In genomic region chr10:103636492-103636891, GRCh38 we compare ENCODE assay signal across 13 cellular contexts.
DNase-seq lines count a peak whose midpoint lies in the region; TF ChIP-seq lines count a peak whose summit lies in the region.
"Had no signal": no experiment of that assay in that cellular context is flagged by ENCODE, and none has a peak within 500 bp of the region (broad histone marks: within the 10 kb centered on the region; RNA-seq: fewer than 3 reads in every experiment).

No MANE protein-coding gene starts in this region.

- no peak overlapping the region for H2AFZ ChIP-seq in fibroblast of lung (ENCODE audit: low read length)

- intact Hi-C loops in prostate gland (cut with DNase I) = no loop called here
- intact Hi-C loops in Calu3 (cut with micrococcal nuclease; ENCODE audit: unreplicated experiment) = no loop called here

- TF ChIP-seq CTCF in RWPE1 (conservative IDR thresholded peaks at IDR 0.05; ENCODE audit: low read depth) (no peak), fibroblast of lung (conservative IDR thresholded peaks at IDR 0.05 in 1 of 2, IDR thresholded peaks at IDR 0.05 in 1 of 2; ENCODE audit: low read depth in 1 of 2, low read length in 2 of 2) (no peak), prostate gland (IDR thresholded peaks at IDR 0.05) (no peak), Calu3 (IDR thresholded peaks at IDR 0.05; ENCODE audit: unreplicated experiment) (no peak)

- peak; percentile 19 for DNase-seq in EH (ENCODE audit: low read depth)
- no peak for DNase-seq in RWPE1 (ENCODE audit: low spot score)
- no peak for DNase-seq in fibroblast of lung (ENCODE audit: low read depth in 2 of 2)
- no peak for DNase-seq in prostate gland (ENCODE audit: low spot score)
- DNase-seq in central memory CD4-positive, alpha-beta T cell = no peak
- DNase-seq in ecto neural progenitor cell (ENCODE audit: low spot score) = no peak
- DNase-seq in Calu3 = no peak
- no peak for DNase-seq in stimulated activated CD4-positive, alpha-beta T cell treated with anti-CD3 and anti-CD28 coated beads, Interleukin-15, amount 100 ng/mL, for 24 hours
- DNase-seq: activated CD4-positive, alpha-beta memory T cell treated with anti-CD3 and anti-CD28 coated beads for 36 hours; COR-L47; NCI-H1092 treated with DMSO at 0.1 percent for 48 hours; psoas muscle; stimulated activated CD4-positive, alpha-beta T cell treated with anti-CD3 and anti-CD28 coated beads, Interleukin-4, amount 100 ng/mL, for 1 hour had no signal

- H4K20me1 ChIP-seq in fibroblast of lung (ENCODE audit: control insufficient read depth, extremely low read depth, insufficient read depth, low read length) = no peaks in the 10 kb centered on the region

- H3K4me1 ChIP-seq in fibroblast of lung (ENCODE audit: control insufficient read depth, extremely low read depth, insufficient read depth, low read length) (peaks cover 38% of the 10 kb centered on the region), prostate gland (replicated peaks) (peaks cover 5% of the 10 kb centered on the region)

- peaks cover 5% of the 10 kb centered on the region for H3K36me3 Mint-ChIP-seq in Calu3 (ENCODE audit: insufficient read depth, unreplicated experiment)
- H3K36me3 Mint-ChIP-seq: activated CD4-positive, alpha-beta memory T cell treated with anti-CD3 and anti-CD28 coated beads for 36 hours had no signal

- WGBS in prostate gland = 83% methylated on average over 5 of the region's 5 CpGs

- no peak overlapping the region for H3K9ac ChIP-seq in fibroblast of lung (ENCODE audit: insufficient read depth, low read length)

- CTCF ChIA-PET in RWPE1 (lab: Yijun Ruan, JAX) (interaction anchor here (0.9 kb wide), 1 partner anchor 145 kb away, joined by 3 read pairs; no protein-coding TSS in a partner anchor), Calu3 (lab: Charles Lee) (no interaction called here)

- H3K27me3 ChIP-seq in fibroblast of lung (ENCODE audit: control insufficient read depth, insufficient read depth, low read length) = no peaks in the 10 kb centered on the region
- H3K27me3 ChIP-seq in prostate gland (replicated peaks; ENCODE audit: insufficient read depth) = no peaks in the 10 kb centered on the region

- H3K4me2 ChIP-seq in fibroblast of lung (ENCODE audit: extremely low read depth, insufficient read depth, low read length) = no peak overlapping the region

- no peak overlapping the region for H3K27ac Mint-ChIP-seq in Calu3 (ENCODE audit: unreplicated experiment)
- H3K27ac Mint-ChIP-seq: activated CD4-positive, alpha-beta memory T cell treated with anti-CD3 and anti-CD28 coated beads for 36 hours had no signal

- POLR2A ChIA-PET in RWPE1 (lab: Yijun Ruan, JAX; ENCODE audit: low non-redundant PET) = no interaction called here

- H3K27me3 Mint-ChIP-seq in Calu3 (ENCODE audit: unreplicated experiment) = no peaks in the 10 kb centered on the region
- H3K27me3 Mint-ChIP-seq: activated CD4-positive, alpha-beta memory T cell treated with anti-CD3 and anti-CD28 coated beads for 36 hours had no signal

- peaks cover 43% of the 10 kb centered on the region for H3K79me2 ChIP-seq in fibroblast of lung (ENCODE audit: control insufficient read depth, insufficient read depth, low read length)

- no peaks in the 10 kb centered on the region for H3K9me3 Mint-ChIP-seq in Calu3 (ENCODE audit: low read depth, unreplicated experiment)
- H3K9me3 Mint-ChIP-seq: activated CD4-positive, alpha-beta memory T cell treated with anti-CD3 and anti-CD28 coated beads for 36 hours had no signal

- H3K4me3 ChIP-seq in fibroblast of lung (replicated peaks in 1 of 4; ENCODE audit: control extremely low read depth in 1 of 4, insufficient read depth in 1 of 4, low read depth in 3 of 4, low read length in 4 of 4) (no peak overlapping the region), prostate gland (no peak overlapping the region)
- H3K4me3 ChIP-seq: psoas muscle had no signal

- H3K4me1 Mint-ChIP-seq in Calu3 (ENCODE audit: low read depth, unreplicated experiment) = no peaks in the 10 kb centered on the region

- BruUV-seq in Calu3 (replicated peaks; lab: Mats Ljungman, UMichigan) = no TSS peak

- H3K4me3 Mint-ChIP-seq in Calu3 (ENCODE audit: low read depth, unreplicated experiment) = no peak overlapping the region
- H3K4me3 Mint-ChIP-seq: activated CD4-positive, alpha-beta memory T cell treated with anti-CD3 and anti-CD28 coated beads for 36 hours had no signal

- H3K9me3 ChIP-seq in fibroblast of lung (ENCODE audit: control insufficient read depth, insufficient read depth, low read depth, low read length) (no peaks in the 10 kb centered on the region), prostate gland (no peaks in the 10 kb centered on the region)
- H3K9me3 ChIP-seq: psoas muscle had no signal

- H3K27ac ChIP-seq in RWPE1 = peak overlapping the region; percentile 48
- peak overlapping the region; percentile 43 for H3K27ac ChIP-seq in fibroblast of lung (ENCODE audit: insufficient read depth, low read length)
- H3K27ac ChIP-seq in prostate gland = peak overlapping the region; percentile 0 to 65

- peaks cover 10% of the 10 kb centered on the region for H3K36me3 ChIP-seq in fibroblast of lung (ENCODE audit: control insufficient read depth, insufficient read depth, low read length)
- H3K36me3 ChIP-seq in prostate gland = no peaks in the 10 kb centered on the region

- TF ChIP-seq POLR2A in prostate gland (IDR thresholded peaks at IDR 0.05) = no peak
